ENCODE assay signal across 8 cellular contexts in the genomic region with DNA sequence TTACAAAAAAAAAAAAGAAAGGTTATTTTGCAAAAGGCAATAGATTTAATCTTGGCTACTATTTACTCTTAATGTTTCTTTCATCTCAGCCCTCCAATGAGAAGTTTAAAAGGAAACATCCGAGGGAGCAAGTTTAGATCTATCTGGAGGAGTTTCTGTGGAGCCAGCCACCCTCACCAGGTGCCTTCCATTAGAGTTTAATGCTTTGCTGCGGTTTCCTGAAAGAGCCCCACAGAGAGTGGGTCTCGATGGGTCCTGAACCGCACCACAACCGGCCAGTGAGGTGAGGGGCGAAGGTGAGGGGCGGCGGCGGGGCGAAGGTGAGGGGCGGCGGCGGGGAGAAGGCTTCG. TPM values are rescaled to one million over a fixed set of nuclear protein-coding genes. Genes with fewer than 3 reads are reported as not detected.
DNase-seq lines count a peak whose midpoint lies in the region; ATAC-seq and TF ChIP-seq lines count a peak whose summit lies in the region.

No MANE protein-coding gene starts in this region.

- H3K18ac ChIP-seq in mesendoderm (ENCODE audit: low read length) = peak overlapping the region; percentile 88

- no peak overlapping the region for H2AK5ac ChIP-seq in mesendoderm (ENCODE audit: low read length)

- TF ChIP-seq POLR2A in vagina (IDR thresholded peaks at IDR 0.05) = no peak

- H3K36me3 ChIP-seq in mesendoderm (ENCODE audit: control insufficient read depth, insufficient read depth, low read length) (no peaks in the 10 kb centered on the region), vagina (no peaks in the 10 kb centered on the region)

- H3K79me2 ChIP-seq in mesendoderm (ENCODE audit: control insufficient read depth, insufficient read depth, low read length) = no peaks in the 10 kb centered on the region

- peak overlapping the region; percentile 89 for H3K56ac ChIP-seq in mesendoderm (ENCODE audit: low read length)

- peak overlapping the region; percentile 14 for H3K4me2 ChIP-seq in mesendoderm (ENCODE audit: low read length)

- no peak overlapping the region for H3K23ac ChIP-seq in mesendoderm (ENCODE audit: low read length)

- DNase-seq in AG04449 (ENCODE audit: low read depth, low spot score) (no peak), NCI-H1092 treated with DMSO at 0.1 percent for 48 hours (lab: John Stamatoyannopoulos, UW) (peak; percentile 17), mesendoderm (peak; percentile 22), vagina (ENCODE audit: extremely low spot score in 2 of 2) (no peak), NCI-H2171 (lab: John Stamatoyannopoulos, UW) (no peak), NCI-H1694 treated with DMSO at 0.1 percent for 48 hours (lab: John Stamatoyannopoulos, UW) (no peak)

- H2BK15ac ChIP-seq in mesendoderm (replicated peaks; ENCODE audit: low read depth) = no peak overlapping the region

- WGBS in mesendoderm (ENCODE audit: extremely low coverage, insufficient coverage, low lambda C conversion rate) = no CpG with 5 or more reads among the region's 14 CpGs

- H3K4me1 ChIP-seq in mesendoderm (ENCODE audit: control insufficient read depth, low read depth, low read length) (no peaks in the 10 kb centered on the region), vagina (peaks cover 11% of the 10 kb centered on the region)

- peak overlapping the region; percentile 24 for H2BK120ac ChIP-seq in mesendoderm (ENCODE audit: low read depth, low read length)

- no peaks in the 10 kb centered on the region for H3K79me1 ChIP-seq in mesendoderm (ENCODE audit: low read length)

- H3K27me3 ChIP-seq in mesendoderm (ENCODE audit: insufficient read depth, low read length, poor library complexity) (no peaks in the 10 kb centered on the region), vagina (no peaks in the 10 kb centered on the region)

- peak overlapping the region; percentile 88 for H3K27ac ChIP-seq in cingulate gyrus (ENCODE audit: low read depth, low read length)
- H3K27ac ChIP-seq in mesendoderm (ENCODE audit: low read depth, low read length) = no peak overlapping the region
- peak overlapping the region; percentile 84 for H3K27ac ChIP-seq in vagina

- intact Hi-C loops in vagina (cut with DNase I) = no loop called here

- H3K4ac ChIP-seq in mesendoderm (ENCODE audit: low read depth, low read length) = peak overlapping the region; percentile 82

- no peaks in the 10 kb centered on the region for H3K9me3 ChIP-seq in vagina

- H3K4me3 ChIP-seq in AG04449 (ENCODE audit: low read depth, low read length) = peak overlapping the region; percentile 79
- peak overlapping the region; percentile 60 for H3K4me3 ChIP-seq in mesendoderm (ENCODE audit: low read length)
- peak overlapping the region; percentile 55 to 90 for H3K4me3 ChIP-seq in vagina

- no peak overlapping the region for H4K5ac ChIP-seq in mesendoderm (ENCODE audit: low read length)

- ATAC-seq in GM21423 (IDR thresholded peaks at IDR 0.05; ENCODE audit: unreplicated experiment) = peak; percentile 6

- CTCF ChIA-PET in AG04449 (lab: Yijun Ruan, JAX) = no interaction called here

- peak overlapping the region; percentile 41 for H4K8ac ChIP-seq in mesendoderm (ENCODE audit: low read depth, low read length)

- POLR2A ChIA-PET in AG04449 (lab: Yijun Ruan, JAX) = no interaction called here

- no peak for TF ChIP-seq CTCF in AG04449 (IDR thresholded peaks at IDR 0.05; ENCODE audit: insufficient read depth, low read length, missing control alignments)
- TF ChIP-seq CTCF in vagina (IDR thresholded peaks at IDR 0.05) = no peak

- no peak overlapping the region for H2BK5ac ChIP-seq in mesendoderm (ENCODE audit: low read length)

- H3K9ac ChIP-seq in mesendoderm (ENCODE audit: low read length) = peak overlapping the region; percentile 72

RNA-seq across cellular contexts. Expression of a gene that starts 0.6 kb away (rescaled TPM):
- 0.07 TPM for polyA plus RNA-seq in mesendoderm (2013, experiment 1 of 2)
- polyA plus RNA-seq in mesendoderm (2013, experiment 2 of 2) = 0.48 TPM
- 4.9 TPM for total RNA-seq in vagina

RNA-seq across cellular contexts. Expression of a gene that starts 0.8 kb away (rescaled TPM):
- polyA plus RNA-seq in mesendoderm (2013, experiment 1 of 2) = 0.18 TPM
- 0.25 TPM for polyA plus RNA-seq in mesendoderm (2013, experiment 2 of 2)
- total RNA-seq in vagina = not detected

Comparison
In these comparisons a context has a peak if more than half of its experiments do, and no peak if none do; other contexts are left out.
1. DNase-seq: peak in NCI-H1092 treated with DMSO at 0.1 percent for 48 hours (single experiment) and mesendoderm (single experiment); none in AG04449 (single experiment), vagina (0 of 2), NCI-H2171 (single experiment) and NCI-H1694 treated with DMSO at 0.1 percent for 48 hours (single experiment).
2. Peak in every context shown above with its lines, with median percentiles within 50 percentile points of each other: H3K4me3 ChIP-seq.